ENCODE assay signal across 11 cellular contexts in genomic region chr2:104873689-104874054, GRCh38. TPM values are rescaled to one million over a fixed set of nuclear protein-coding genes. Genes with fewer than 3 reads are reported as not detected.
DNase-seq lines count a peak whose midpoint lies in the region; ATAC-seq, FAIRE-seq and TF ChIP-seq lines count a peak whose summit lies in the region.
"Had no signal": no experiment of that assay in that cellular context is flagged by ENCODE, and none has a peak within 500 bp of the region (broad histone marks: within the 10 kb centered on the region; RNA-seq: fewer than 3 reads in every experiment).

No MANE protein-coding gene starts in this region.

- no peak overlapping the region for H3K27ac ChIP-seq in A549
- no peak overlapping the region for H3K27ac ChIP-seq in mesendoderm (ENCODE audit: low read depth, low read length)
- H3K27ac ChIP-seq: tibial nerve had no signal

- no peak overlapping the region for H3K9ac ChIP-seq in mesendoderm (ENCODE audit: low read length)

- TF ChIP-seq POLR2A in A549 (IDR thresholded peaks at IDR 0.05; ENCODE audit: low read length) = no peak

- no peaks in the 10 kb centered on the region for H3K9me3 Mint-ChIP-seq in WTC11
- H3K9me3 Mint-ChIP-seq in activated T-cell treated with anti-CD3 and anti-CD28 coated beads, Interleukin-2, amount 50 U/mL, for 4 hours = no peaks in the 10 kb centered on the region

- H3K4me1 Mint-ChIP-seq in WTC11 = peaks cover 29% of the 10 kb centered on the region
- H3K4me1 Mint-ChIP-seq in activated T-cell treated with anti-CD3 and anti-CD28 coated beads, Interleukin-2, amount 50 U/mL, for 4 hours (ENCODE audit: low read depth) = peaks cover 11% of the 10 kb centered on the region

- CTCF ChIA-PET in A549 (lab: Yijun Ruan, JAX) (interaction anchor here (0.6 to 1.5 kb wide), 11 partner anchors 9 to 1712 kb away, joined by 3 to 12 read pairs (median 5); no protein-coding TSS in a partner anchor), WTC11 (lab: Charles Lee) (interaction anchor here (0.5 to 3.2 kb wide), 13 partner anchors 10 to 994 kb away, joined by 3 to 59 read pairs (median 4); partner anchors contain the start of gene POU3F3)

- TF ChIP-seq EP300 in A549 (IDR thresholded peaks at IDR 0.05) = no peak

- WGBS in A549 (ENCODE audit: missing lambda C conversion rate) = 50% methylated on average over 16 of the region's 17 CpGs
- no CpG with 5 or more reads among the region's 17 CpGs for WGBS in mesendoderm (ENCODE audit: extremely low coverage, insufficient coverage, low lambda C conversion rate)

- ATAC-seq in A549 (peak; percentile 15 to 48; a peak in 4 of 6 replicates), GM21529 (IDR thresholded peaks at IDR 0.05; ENCODE audit: unreplicated experiment) (peak; percentile 12), WTC11 (peak; percentile 57), omental fat pad (ENCODE audit: low FRiP score) (no peak), GM18858 (IDR thresholded peaks at IDR 0.05; ENCODE audit: unreplicated experiment) (no peak)
- ATAC-seq in activated T-cell treated with anti-CD3 and anti-CD28 coated beads, Interleukin-2, amount 50 U/mL, for 4 hours = no peak

- H3K4me3 Mint-ChIP-seq in WTC11 = peak overlapping the region; percentile 79
- H3K4me3 Mint-ChIP-seq in activated T-cell treated with anti-CD3 and anti-CD28 coated beads, Interleukin-2, amount 50 U/mL, for 4 hours = no peak overlapping the region

- no peak overlapping the region for H3K23ac ChIP-seq in mesendoderm (ENCODE audit: low read length)

- FAIRE-seq in A549 (lab: Jason Lieb, UNC) = no peak

- H2BK15ac ChIP-seq in mesendoderm (replicated peaks; ENCODE audit: low read depth) = no peak overlapping the region

- DNase-seq in A549 (ENCODE audit: low read depth in 1 of 2, low spot score in 1 of 2) (no peak), WTC11 (ENCODE audit: low spot score) (peak; percentile 41), mesendoderm (no peak), omental fat pad (ENCODE audit: low spot score) (no peak), CD1c-positive myeloid dendritic cell (ENCODE audit: extremely low spot score) (no peak)
- no peak for DNase-seq in activated T-cell treated with anti-CD3 and anti-CD28 coated beads, Interleukin-2, amount 50 U/mL, for 4 hours
- DNase-seq: GF-D8 had no signal

- H3K27ac Mint-ChIP-seq in WTC11 = no peak overlapping the region

- H3K4me3 ChIP-seq in A549 = peak overlapping the region; percentile 70
- no peak overlapping the region for H3K4me3 ChIP-seq in mesendoderm (ENCODE audit: low read length)

- TF ChIP-seq RAD21 in A549 (conservative IDR thresholded peaks at IDR 0.05 in 1 of 2, IDR thresholded peaks at IDR 0.05 in 1 of 2) = no peak; a peak in 1 of 5 replicates

- H2BK5ac ChIP-seq in mesendoderm (ENCODE audit: low read length) = no peak overlapping the region

- no peak overlapping the region for H4K8ac ChIP-seq in mesendoderm (ENCODE audit: low read depth, low read length)

- no peaks in the 10 kb centered on the region for H3K36me3 Mint-ChIP-seq in WTC11
- no peaks in the 10 kb centered on the region for H3K36me3 Mint-ChIP-seq in activated T-cell treated with anti-CD3 and anti-CD28 coated beads, Interleukin-2, amount 50 U/mL, for 4 hours (ENCODE audit: insufficient read depth)

- H4K5ac ChIP-seq in mesendoderm (ENCODE audit: low read length) = no peak overlapping the region

- no peak overlapping the region for H2BK120ac ChIP-seq in mesendoderm (ENCODE audit: low read depth, low read length)

- no peaks in the 10 kb centered on the region for H3K79me2 ChIP-seq in mesendoderm (ENCODE audit: control insufficient read depth, insufficient read depth, low read length)

- POLR2A ChIA-PET in A549 (lab: Yijun Ruan, JAX) (no interaction called here), WTC11 (lab: Charles Lee) (interaction anchor here (0.5 to 1.1 kb wide), 2 partner anchors 12 to 1781 kb away, joined by 3 to 4 read pairs; no protein-coding TSS in a partner anchor)

- H3K27me3 ChIP-seq in mesendoderm (ENCODE audit: insufficient read depth, low read length, poor library complexity) = peaks cover 41% of the 10 kb centered on the region

- H3K4me1 ChIP-seq in A549 = 0 out of 3 replicates have a peak, but pooled peaks cover 3% of the 10 kb centered on the region
- H3K4me1 ChIP-seq in mesendoderm (ENCODE audit: control insufficient read depth, low read depth, low read length) = no peaks in the 10 kb centered on the region

- H2AK5ac ChIP-seq in mesendoderm (ENCODE audit: low read length) = no peak overlapping the region

- H3K27me3 Mint-ChIP-seq in WTC11 (ENCODE audit: low read depth) = peaks cover 90% of the 10 kb centered on the region
- H3K27me3 Mint-ChIP-seq in activated T-cell treated with anti-CD3 and anti-CD28 coated beads, Interleukin-2, amount 50 U/mL, for 4 hours (ENCODE audit: low read depth) = peaks cover 56% of the 10 kb centered on the region

- H3K4me2 ChIP-seq in A549 (peak overlapping the region; percentile 98), mesendoderm (ENCODE audit: low read length) (peak overlapping the region; percentile 23)

- H3K4ac ChIP-seq in mesendoderm (ENCODE audit: low read depth, low read length) = no peak overlapping the region

- no peaks in the 10 kb centered on the region for H3K79me1 ChIP-seq in mesendoderm (ENCODE audit: low read length)

- H3K18ac ChIP-seq in mesendoderm (ENCODE audit: low read length) = no peak overlapping the region

- TF ChIP-seq CTCF in A549 (IDR thresholded peaks at IDR 0.05) (no peak), WTC11 (IDR thresholded peaks at IDR 0.05) (no peak), omental fat pad (IDR thresholded peaks at IDR 0.05) (no peak)

- H3K56ac ChIP-seq in mesendoderm (ENCODE audit: low read length) = no peak overlapping the region

- H3K9me3 ChIP-seq in A549 = no peaks in the 10 kb centered on the region
- H3K9me3 ChIP-seq: tibial nerve had no signal

- H3K36me3 ChIP-seq in mesendoderm (ENCODE audit: control insufficient read depth, insufficient read depth, low read length) = no peaks in the 10 kb centered on the region
- H3K36me3 ChIP-seq: tibial nerve had no signal

TF ChIP-seq in A549, 52 proteins besides CTCF, POLR2A, EP300 and RAD21 (continues in another document):
- TF ChIP-seq, protein P1, sequence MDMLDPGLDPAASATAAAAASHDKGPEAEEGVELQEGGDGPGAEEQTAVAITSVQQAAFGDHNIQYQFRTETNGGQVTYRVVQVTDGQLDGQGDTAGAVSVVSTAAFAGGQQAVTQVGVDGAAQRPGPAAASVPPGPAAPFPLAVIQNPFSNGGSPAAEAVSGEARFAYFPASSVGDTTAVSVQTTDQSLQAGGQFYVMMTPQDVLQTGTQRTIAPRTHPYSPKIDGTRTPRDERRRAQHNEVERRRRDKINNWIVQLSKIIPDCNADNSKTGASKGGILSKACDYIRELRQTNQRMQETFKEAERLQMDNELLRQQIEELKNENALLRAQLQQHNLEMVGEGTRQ (IDR thresholded peaks at IDR 0.05) = no peak
- no peak for TF ChIP-seq CHD4 (IDR thresholded peaks at IDR 0.05; ENCODE audit: borderline replicate concordance)
- TF ChIP-seq BHLHE40 (IDR thresholded peaks at IDR 0.05; ENCODE audit: low read depth, low read length) = no peak
- TF ChIP-seq NPAS2 (CRISPR knock-in tag; IDR thresholded peaks at IDR 0.05; ENCODE audit: borderline replicate concordance) = no peak
- TF ChIP-seq, protein P2, sequence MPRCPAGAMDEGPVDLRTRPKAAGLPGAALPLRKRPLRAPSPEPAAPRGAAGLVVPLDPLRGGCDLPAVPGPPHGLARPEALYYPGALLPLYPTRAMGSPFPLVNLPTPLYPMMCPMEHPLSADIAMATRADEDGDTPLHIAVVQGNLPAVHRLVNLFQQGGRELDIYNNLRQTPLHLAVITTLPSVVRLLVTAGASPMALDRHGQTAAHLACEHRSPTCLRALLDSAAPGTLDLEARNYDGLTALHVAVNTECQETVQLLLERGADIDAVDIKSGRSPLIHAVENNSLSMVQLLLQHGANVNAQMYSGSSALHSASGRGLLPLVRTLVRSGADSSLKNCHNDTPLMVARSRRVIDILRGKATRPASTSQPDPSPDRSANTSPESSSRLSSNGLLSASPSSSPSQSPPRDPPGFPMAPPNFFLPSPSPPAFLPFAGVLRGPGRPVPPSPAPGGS (IDR thresholded peaks at IDR 0.05) = no peak
- TF ChIP-seq CBX8 (IDR thresholded peaks at IDR 0.05) = no peak
- no peak for TF ChIP-seq JUNB (IDR thresholded peaks at IDR 0.05)

TF ChIP-seq in WTC11, 78 proteins besides CTCF, POLR2A, EP300 and RAD21 (continues in another document):
- TF ChIP-seq E2F5 (CRISPR knock-in tag; IDR thresholded peaks at IDR 0.05) = no peak
- TF ChIP-seq TP53 (CRISPR knock-in tag; IDR thresholded peaks at IDR 0.05) = no peak

RNA-seq across cellular contexts. Expression of gene POU3F3, which starts 19.8 kb away (rescaled TPM):
- polyA plus RNA-seq in A549 (2011; rRNA removed) (not detected in 2 replicates), A549 (2017; fragmentation: RNase III; extraction: RNeasy Plus Mini Kit Qiagen cat#74134 plus additional on column Dnase treatment) (0.03 TPM in 1 of 3 replicates, not detected in the others)
- polyA plus RNA-seq in A549 (2012; cell fraction: cytosol; rRNA removed) = not detected in 2 replicates
- polyA plus RNA-seq in A549 (2012; cell fraction: nucleus; rRNA removed) = 0.04 TPM in 2 replicates
- polyA minus RNA-seq in A549 (2011; rRNA and poly(A)+ RNA removed) = not detected in 2 replicates
- total RNA-seq in WTC11 (2021) (0.05 TPM in 1 of 3 replicates, not detected in the others), omental fat pad (not detected)
- polyA plus RNA-seq in mesendoderm (2013, experiment 1 of 2) = 0.06 TPM
- 0.06 TPM for polyA plus RNA-seq in mesendoderm (2013, experiment 2 of 2)
- not detected for total RNA-seq in activated T-cell treated with anti-CD3 and anti-CD28 coated beads, Interleukin-2, amount 50 U/mL, for 4 hours
- total RNA-seq: lung microvascular endothelial cell, tibial nerve had no signal

Comparison
In these comparisons a context has a peak if more than half of its experiments do, and no peak if none do; other contexts are left out.
1. ATAC-seq: peak in A549 (2 of 2), GM21529 (single experiment) and WTC11 (single experiment); none in omental fat pad (single experiment), activated T-cell treated with anti-CD3 and anti-CD28 coated beads, Interleukin-2, amount 50 U/mL, for 4 hours (0 of 2) and GM18858 (single experiment).